Comparison of ENCODE assay signal across 9 cellular contexts in genomic region chr16:81181013-81181720, GRCh38. TPM values are rescaled to one million over a fixed set of nuclear protein-coding genes. Genes with fewer than 3 reads are reported as not detected.
DNase-seq lines count a peak whose midpoint lies in the region; ATAC-seq, FAIRE-seq and TF ChIP-seq lines count a peak whose summit lies in the region.
"Had no signal": no experiment of that assay in that cellular context is flagged by ENCODE, and none has a peak within 500 bp of the region (broad histone marks: within the 10 kb centered on the region; RNA-seq: fewer than 3 reads in every experiment).

No MANE protein-coding gene starts in this region.

- H3K27ac Mint-ChIP-seq in immature natural killer cell = no peak overlapping the region

- H3K36me3 Mint-ChIP-seq in immature natural killer cell = no peaks in the 10 kb centered on the region

- H3K4me1 ChIP-seq in breast epithelium (no peaks in the 10 kb centered on the region), keratinocyte (ENCODE audit: control insufficient read depth, extremely low read depth, insufficient read depth, low read length) (peaks cover 8% of the 10 kb centered on the region), tibial artery (peaks cover 0 to 25% (median 9%) of the 10 kb centered on the region in 4 donors)

- H3K9me3 Mint-ChIP-seq in immature natural killer cell = no peaks in the 10 kb centered on the region

- no peaks in the 10 kb centered on the region for H4K20me1 ChIP-seq in keratinocyte (ENCODE audit: control insufficient read depth, extremely low read depth, insufficient read depth, low read length)

- H3K27me3 ChIP-seq in breast epithelium (no peaks in the 10 kb centered on the region), keratinocyte (ENCODE audit: control insufficient read depth, extremely low read depth, insufficient read depth, low read length) (no peaks in the 10 kb centered on the region), tibial artery (no peaks in the 10 kb centered on the region)

- peak overlapping the region; percentile 48 for H2AFZ ChIP-seq in keratinocyte (ENCODE audit: control insufficient read depth, low read length)

- TF ChIP-seq CTCF in AG10803 (conservative IDR thresholded peaks at IDR 0.05; ENCODE audit: low read length) = 0 out of 2 replicates have a peak, but pooled peaks have one; percentile 8
- peak in 1 of 3 donors; percentile 13 for TF ChIP-seq CTCF in breast epithelium (IDR thresholded peaks at IDR 0.05)
- TF ChIP-seq CTCF in keratinocyte (optimal IDR thresholded peaks at IDR 0.05 in 1 of 3, IDR thresholded peaks at IDR 0.05 in 1 of 3, conservative IDR thresholded peaks at IDR 0.05 in 1 of 3; ENCODE audit: extremely low read depth in 1 of 3, insufficient read depth in 2 of 3, low read length in 3 of 3) = no peak
- TF ChIP-seq CTCF in tibial artery (IDR thresholded peaks at IDR 0.05) = no peak

- H3K9ac ChIP-seq in keratinocyte (ENCODE audit: control insufficient read depth, extremely low read depth, insufficient read depth, low read length) = no peak overlapping the region

- peak overlapping the region; percentile 75 to 87 for H3K27ac ChIP-seq in breast epithelium
- H3K27ac ChIP-seq in keratinocyte (ENCODE audit: control insufficient read depth, insufficient read depth, low read length) = peak overlapping the region; percentile 19
- peak overlapping the region; percentile 78 to 84 for H3K27ac ChIP-seq in tibial artery

- H3K9me1 ChIP-seq in keratinocyte (ENCODE audit: control insufficient read depth, extremely low read depth, insufficient read depth, low read length) = no peaks in the 10 kb centered on the region

- no peaks in the 10 kb centered on the region for H3K79me2 ChIP-seq in keratinocyte (ENCODE audit: control insufficient read depth, insufficient read depth, low read length)

- peak overlapping the region; percentile 55 for H3K4me2 ChIP-seq in keratinocyte (ENCODE audit: control insufficient read depth, extremely low read depth, insufficient read depth, low read depth, low read length)

- H3K36me3 ChIP-seq in breast epithelium (no peaks in the 10 kb centered on the region), keratinocyte (ENCODE audit: control insufficient read depth in 2 of 2, extremely low read depth in 1 of 2, insufficient read depth in 2 of 2, low read length in 2 of 2) (no peaks in the 10 kb centered on the region), tibial artery (no peaks in the 10 kb centered on the region)

- dilution Hi-C loops in keratinocyte (cut with MboI; ENCODE audit: extremely low pct_ligation_motif_present, low sequenced_read_pairs) = no loop called here

- no peaks in the 10 kb centered on the region for H3K4me1 Mint-ChIP-seq in immature natural killer cell

- no peak for ATAC-seq in GM21529 (IDR thresholded peaks at IDR 0.05; ENCODE audit: unreplicated experiment)
- ATAC-seq: GM12878 had no signal

- intact Hi-C loops in breast epithelium (cut with DNase I; ENCODE audit: low total_unique reads) (no loop called here), tibial artery (cut with DNase I; ENCODE audit: low total_unique reads) (loop anchor here (5.0 kb wide), 1 partner anchor 174 kb away; the partner anchor contains the start of genes CENPN and CMC2)

- peak; percentile 96 for DNase-seq in AG10803 (ENCODE audit: low read depth)
- peak; percentile 99 for DNase-seq in M059J (ENCODE audit: low read depth)
- peak; percentile 88 to 89 for DNase-seq in breast epithelium (ENCODE audit: low spot score in 2 of 2)
- DNase-seq in keratinocyte (ENCODE audit: low read depth, low spot score) = peak; percentile 83
- DNase-seq in tibial artery = peak; percentile 94 to 95
- DNase-seq in immature natural killer cell = no peak
- DNase-seq in activated CD4-positive, alpha-beta T cell treated with anti-CD3 and anti-CD28 coated beads, Interleukin-2, amount 50 U/mL, for 4 hours = no peak

- H3K9me3 ChIP-seq in breast epithelium (no peaks in the 10 kb centered on the region), keratinocyte (ENCODE audit: control insufficient read depth, low read depth, low read length) (no peaks in the 10 kb centered on the region), tibial artery (no peaks in the 10 kb centered on the region)

- peak; percentile 89 for FAIRE-seq in keratinocyte (lab: Jason Lieb, UNC)
- FAIRE-seq: GM12878 had no signal

- no peak for TF ChIP-seq POLR2A in breast epithelium (IDR thresholded peaks at IDR 0.05)

- peaks cover 1 to 3% (median 3%) of the 10 kb centered on the region in 3 donors for H3K27me3 Mint-ChIP-seq in immature natural killer cell (ENCODE audit: low read depth in 3 of 3)

- no peak overlapping the region for H3K4me3 Mint-ChIP-seq in immature natural killer cell

- H3K4me3 ChIP-seq in AG10803 (ENCODE audit: low read length) = peak overlapping the region; percentile 1; the same call in 1 of the 2 replicates
- H3K4me3 ChIP-seq in breast epithelium = peak overlapping the region in 2 of 3 donors; percentile 2 to 35
- H3K4me3 ChIP-seq in keratinocyte (ENCODE audit: control insufficient read depth in 2 of 3, extremely low read depth in 1 of 3, insufficient read depth in 2 of 3, low read depth in 1 of 3, low read length in 3 of 3) = no peak overlapping the region
- peak overlapping the region; percentile 19 to 32 for H3K4me3 ChIP-seq in tibial artery
- H3K4me3 ChIP-seq: GM12878 had no signal

RNA-seq across cellular contexts. Expression of gene BCO1, which starts 57.3 kb away (rescaled TPM):
- total RNA-seq in M059J (2014; rRNA removed; shearing (Covaris generic)) = 0.10 TPM in 1 of 2 replicates, not detected in the other
- under 1 TPM in 1 of 3 donors, not detected in 2; 0.29 TPM for total RNA-seq in breast epithelium
- polyA plus RNA-seq in keratinocyte = 0.04 to 0.08 TPM (median 0.07 TPM) in 3 replicates
- polyA plus RNA-seq in keratinocyte (2011; ENCODE audit: low read depth) = not detected
- polyA plus RNA-seq in keratinocyte (2011; cell fraction: cytosol; rRNA removed) = not detected in 2 replicates
- polyA plus RNA-seq in keratinocyte (2011; cell fraction: nucleus; rRNA removed) = not detected in 2 replicates
- polyA plus RNA-seq in keratinocyte (2012; ENCODE audit: low replicate concordance) = not detected in 2 replicates
- polyA minus RNA-seq in keratinocyte = not detected in 3 replicates
- polyA minus RNA-seq in keratinocyte (2011; cell fraction: cytosol; rRNA and poly(A)+ RNA removed) = not detected
- polyA minus RNA-seq in keratinocyte (2011; cell fraction: nucleus; rRNA and poly(A)+ RNA removed) = not detected in 2 replicates
- not detected for polyA plus RNA-seq in immature natural killer cell
- total RNA-seq: GM12878 had no signal

Comparison
In these comparisons a context has a peak if more than half of its experiments do, and no peak if none do; other contexts are left out.
1. DNase-seq: peak in AG10803 (single experiment), M059J (single experiment), breast epithelium (2 of 2), keratinocyte (single experiment) and tibial artery (2 of 2); none in immature natural killer cell (0 of 3) and activated CD4-positive, alpha-beta T cell treated with anti-CD3 and anti-CD28 coated beads, Interleukin-2, amount 50 U/mL, for 4 hours (0 of 2).
2. H3K4me3 ChIP-seq: peak in AG10803 (single experiment), breast epithelium (2 of 3) and tibial artery (2 of 2); none in keratinocyte (0 of 3).
3. H3K27ac ChIP-seq: peak in every context shown above with its lines; median percentile 81 in breast epithelium; 81 in tibial artery; 19 in keratinocyte.